25 cellular contexts compared by ENCODE assay signal in the genomic region with DNA sequence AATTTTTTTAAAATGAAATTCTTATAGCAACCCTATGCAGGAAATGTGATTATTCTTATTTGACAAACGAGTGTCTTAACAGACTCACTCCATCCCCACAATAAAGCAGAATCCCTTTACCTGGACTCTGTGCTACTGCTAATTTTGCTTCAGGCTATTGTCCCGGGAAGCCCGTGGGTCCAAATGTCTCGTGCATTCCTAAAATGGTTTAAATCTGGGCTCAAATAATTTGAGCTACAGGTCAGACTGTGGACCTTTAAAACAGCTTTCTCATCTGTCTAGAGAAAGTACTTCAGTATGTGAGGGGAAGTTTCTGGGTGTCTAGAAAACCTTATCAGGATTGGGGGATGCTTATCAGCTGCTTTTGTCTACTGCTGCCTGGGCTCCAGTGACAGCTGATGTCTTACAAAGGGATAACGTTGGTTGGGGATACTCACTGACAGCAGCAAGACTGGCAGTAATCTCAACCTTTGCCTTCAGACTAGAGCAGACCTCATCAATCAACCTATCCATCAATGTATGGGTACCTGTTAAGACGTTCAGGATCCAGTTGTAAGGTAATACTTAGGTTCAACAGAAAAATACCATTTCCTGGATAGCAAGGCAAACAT.
"Had no signal": no experiment of that assay in that cellular context is flagged by ENCODE, and none has a peak within 500 bp of the region (broad histone marks: within the 10 kb centered on the region; RNA-seq: fewer than 3 reads in every experiment).

No MANE protein-coding gene starts in this region.

- H3K9me3 ChIP-seq: colonic mucosa, esophagus muscularis mucosa, gastroesophageal sphincter, neutrophil, pancreas, thyroid gland had no signal

- H3K27me3 ChIP-seq: colonic mucosa, dorsolateral prefrontal cortex, esophagus muscularis mucosa, gastroesophageal sphincter, neutrophil, pancreas, thyroid gland had no signal

- DNase-seq: activated B cell treated with CpG ODN at 0.5 μM for 24 hours; activated CD4-positive, alpha-beta T cell treated with anti-CD3 and anti-CD28 coated beads for 36 hours; activated CD4-positive, alpha-beta T cell treated with anti-CD3 and anti-CD28 coated beads, Interleukin-2, amount 50 U/mL, for 4 hours; activated CD8-positive, alpha-beta memory T cell treated with anti-CD3 and anti-CD28 coated beads for 24 hours; activated CD8-positive, alpha-beta memory T cell treated with anti-CD3 and anti-CD28 coated beads, Interleukin-2, amount 50 U/mL, for 4 hours; activated naive CD4-positive, alpha-beta T cell; activated T-cell treated with anti-CD3 and anti-CD28 coated beads, Interleukin-2, amount 50 U/mL, for 4 hours; colonic mucosa; dorsolateral prefrontal cortex; head of caudate nucleus; hypothalamus; kidney; midbrain; natural killer cell; pancreas; right cardiac atrium; stimulated activated CD4-positive, alpha-beta T cell treated with anti-CD3 and anti-CD28 coated beads, Interleukin-4, amount 100 ng/mL, for 4 hours; stimulated activated naive CD8-positive, alpha-beta T cell treated with anti-CD3 and anti-CD28 coated beads, Interleukin-15, Interleukin-2, amounts not matched to agents 100 U/mL and 50 U/mL, for 24 hours; substantia nigra; T1000; thyroid gland had no signal

- H3K4me3 ChIP-seq: colonic mucosa, dorsolateral prefrontal cortex, esophagus muscularis mucosa, gastroesophageal sphincter, lung, pancreas, thyroid gland had no signal

- H3K36me3 ChIP-seq: colonic mucosa, esophagus muscularis mucosa, gastroesophageal sphincter, neutrophil, pancreas, thyroid gland had no signal

- H3K27ac ChIP-seq: colonic mucosa, dorsolateral prefrontal cortex, esophagus muscularis mucosa, gastroesophageal sphincter, neutrophil, pancreas, thyroid gland had no signal

- H3K4me1 ChIP-seq: colonic mucosa, pancreas, thyroid gland had no signal
